Comparison of ENCODE assay signal across 14 cellular contexts in genomic region chr2:73588177-73588576, GRCh38. TPM values are rescaled to one million over a fixed set of nuclear protein-coding genes. Genes with fewer than 3 reads are reported as not detected.
DNase-seq lines count a peak whose midpoint lies in the region; ATAC-seq and TF ChIP-seq lines count a peak whose summit lies in the region.
"Had no signal": no experiment of that assay in that cellular context is flagged by ENCODE, and none has a peak within 500 bp of the region (broad histone marks: within the 10 kb centered on the region; RNA-seq: fewer than 3 reads in every experiment).

No MANE protein-coding gene starts in this region.

- H3K4me2 ChIP-seq in SK-N-SH, result no peak overlapping the region
- H3K4me2 ChIP-seq: A549 had no signal

- TF ChIP-seq RAD21 in SK-N-SH (IDR thresholded peaks at IDR 0.05; ENCODE audit: low read length), result no peak

- no peak overlapping the region for H2AFZ ChIP-seq in SK-N-SH (ENCODE audit: low read depth)

- TF ChIP-seq POLR2A in esophagus muscularis mucosa (IDR thresholded peaks at IDR 0.05; ENCODE audit: low read depth), result no peak

- ATAC-seq in SK-N-SH treated with all-trans-retinoic acid at 6 μM for 48 hours (no peak), HG02884 (IDR thresholded peaks at IDR 0.05; ENCODE audit: unreplicated experiment) (no peak)
- ATAC-seq: A549; activated CD8-positive, alpha-beta T cell treated with anti-CD3 and anti-CD28 coated beads, Interleukin-2, amount 10 ng/mL, durations not matched to agents 7 days and 5 days; left lung had no signal

- no peaks in the 10 kb centered on the region for H4K20me1 ChIP-seq in SK-N-SH (ENCODE audit: insufficient read depth)

- H3K4me3 ChIP-seq in SK-N-SH (ENCODE audit: low read depth in 2 of 2, low read length in 1 of 2), result no peak overlapping the region
- H3K4me3 ChIP-seq in esophagus muscularis mucosa, result no peak overlapping the region
- H3K4me3 ChIP-seq in ascending aorta, result no peak overlapping the region
- H3K4me3 ChIP-seq: A549, left lung, transverse colon had no signal

- TF ChIP-seq EP300 in SK-N-SH (IDR thresholded peaks at IDR 0.05; ENCODE audit: borderline replicate concordance in 1 of 2, low read depth in 1 of 2, low read length in 1 of 2), result no peak
- TF ChIP-seq EP300 in esophagus muscularis mucosa (IDR thresholded peaks at IDR 0.05), result no peak

- H3K9me2 ChIP-seq in SK-N-SH, result no peaks in the 10 kb centered on the region

- no peaks in the 10 kb centered on the region for H3K79me2 ChIP-seq in SK-N-SH (ENCODE audit: insufficient read depth)

- POLR2A ChIA-PET in SK-N-SH (lab: Yijun Ruan, JAX), result no interaction called here

- intact Hi-C loops in esophagus muscularis mucosa (cut with DNase I), result no loop called here
- intact Hi-C loops in ascending aorta (cut with DNase I), result no loop called here

- DNase-seq in SK-N-SH, result peak; percentile 49
- peak; percentile 1 for DNase-seq in NCI-H774 (lab: John Stamatoyannopoulos, UW)
- DNase-seq in esophagus muscularis mucosa (ENCODE audit: extremely low spot score), result peak; percentile 17
- peak in 3 of 49 donors; percentile 5 to 6 (median 6) for DNase-seq in substantia nigra (lab: John Stamatoyannopoulos, UW)
- DNase-seq in ascending aorta (ENCODE audit: low spot score in 2 of 2), result no peak
- DNase-seq in stimulated activated CD4-positive, alpha-beta T cell treated with anti-CD3 and anti-CD28 coated beads, Interleukin-2, amount 100 ng/mL, for 24 hours, result no peak
- DNase-seq: activated CD8-positive, alpha-beta T cell treated with anti-CD3 and anti-CD28 coated beads, Interleukin-2, amount 10 ng/mL, durations not matched to agents 7 days and 5 days; activated naive CD4-positive, alpha-beta T cell; left lung; NCI-H187; transverse colon had no signal

- H3K27ac ChIP-seq in SK-N-SH (ENCODE audit: low read depth in 2 of 2, low read length in 1 of 2) (peak overlapping the region in 1 of 2 experiments; percentile 66; a peak in 2 of 4 replicates), esophagus muscularis mucosa (replicated peaks in 1 of 4) (no peak overlapping the region), substantia nigra (ENCODE audit: low read depth, low read length, poor library complexity, severe bottlenecking) (peak overlapping the region; percentile 17), ascending aorta (no peak overlapping the region)
- H3K27ac ChIP-seq: A549, left lung, transverse colon had no signal

- H3F3A ChIP-seq in SK-N-SH (replicated peaks; ENCODE audit: insufficient read depth), result no peaks in the 10 kb centered on the region

- H3K36me3 ChIP-seq in SK-N-SH (replicated peaks in 1 of 2; ENCODE audit: control insufficient read depth in 1 of 2, insufficient read depth in 2 of 2, low read length in 1 of 2) (no peaks in the 10 kb centered on the region), esophagus muscularis mucosa (no peaks in the 10 kb centered on the region), ascending aorta (peaks cover 0 to 4% of the 10 kb centered on the region in 2 donors)
- H3K36me3 ChIP-seq: left lung, transverse colon had no signal

- H3K27me3 ChIP-seq in SK-N-SH (ENCODE audit: insufficient read depth), result no peaks in the 10 kb centered on the region
- H3K27me3 ChIP-seq in esophagus muscularis mucosa, result no peaks in the 10 kb centered on the region
- H3K27me3 ChIP-seq in ascending aorta, result no peaks in the 10 kb centered on the region
- H3K27me3 ChIP-seq: left lung, transverse colon had no signal

- no peak overlapping the region for H3K9ac ChIP-seq in SK-N-SH

- H3K9me3 ChIP-seq in SK-N-SH (no peaks in the 10 kb centered on the region), esophagus muscularis mucosa (no peaks in the 10 kb centered on the region), ascending aorta (no peaks in the 10 kb centered on the region)
- H3K9me3 ChIP-seq: left lung, transverse colon had no signal

- WGBS in SK-N-SH (ENCODE audit: low lambda C conversion rate), result 59% methylated on average over 4 of the region's 4 CpGs
- 74% methylated on average over 4 of the region's 4 CpGs for WGBS in esophagus muscularis mucosa

- no peak for TF ChIP-seq CTCF in SK-N-SH (IDR thresholded peaks at IDR 0.05)
- TF ChIP-seq CTCF in esophagus muscularis mucosa (IDR thresholded peaks at IDR 0.05), result no peak
- TF ChIP-seq CTCF in ascending aorta (IDR thresholded peaks at IDR 0.05), result no peak

- peaks cover 0 to 3% of the 10 kb centered on the region in 2 experiments; a peak in 2 of 4 replicates for H3K4me1 ChIP-seq in SK-N-SH (ENCODE audit: control insufficient read depth in 1 of 2, insufficient read depth in 2 of 2, low read depth in 1 of 2, low read length in 1 of 2)
- H3K4me1 ChIP-seq in esophagus muscularis mucosa, result no peaks in the 10 kb centered on the region
- H3K4me1 ChIP-seq in ascending aorta, result no peaks in the 10 kb centered on the region
- H3K4me1 ChIP-seq: A549, left lung, transverse colon had no signal

- CTCF ChIA-PET in SK-N-SH (lab: Yijun Ruan, JAX), result interaction anchor here (1.0 kb wide), 1 partner anchor 17 kb away, joined by 4 read pairs; no protein-coding TSS in a partner anchor

TF ChIP-seq in SK-N-SH, 30 proteins besides CTCF, POLR2A, EP300 and RAD21:
- peak; percentile 30; the same call in 1 of the 2 replicates for TF ChIP-seq GATA2 (CRISPR knock-in tag; IDR thresholded peaks at IDR 0.05)
- no peak for TF ChIP-seq GABPA (IDR thresholded peaks at IDR 0.05; ENCODE audit: low read depth)
- peak; percentile 38 for TF ChIP-seq CHD2 (IDR thresholded peaks at IDR 0.05; ENCODE audit: low read length, partially characterized antibody)
- peak; percentile 77 for TF ChIP-seq MXI1 (IDR thresholded peaks at IDR 0.05; ENCODE audit: low read depth, low read length)
- TF ChIP-seq REST (IDR thresholded peaks at IDR 0.05; ENCODE audit: low read depth, low read length), result no peak

TF ChIP-seq in SK-N-SH treated with all-trans-retinoic acid at 6 μM for 48 hours, 23 proteins besides CTCF, POLR2A, EP300 and RAD21:
- TF ChIP-seq CREB5 (CRISPR knock-in tag; IDR thresholded peaks at IDR 0.05; ENCODE audit: low read depth) (no peak), OSR1 (CRISPR knock-in tag; IDR thresholded peaks at IDR 0.05) (no peak), ZFP3 (CRISPR knock-in tag; IDR thresholded peaks at IDR 0.05) (no peak), ZNF8 (CRISPR knock-in tag; IDR thresholded peaks at IDR 0.05) (no peak), ARNTL (CRISPR knock-in tag; IDR thresholded peaks at IDR 0.05; ENCODE audit: borderline replicate concordance, low read depth) (no peak), ESRRG (CRISPR knock-in tag; IDR thresholded peaks at IDR 0.05) (no peak), BACH2 (CRISPR knock-in tag; IDR thresholded peaks at IDR 0.05; ENCODE audit: borderline replicate concordance) (no peak), SNAI2 (CRISPR knock-in tag; IDR thresholded peaks at IDR 0.05) (no peak), ZFP30 (CRISPR knock-in tag; IDR thresholded peaks at IDR 0.05) (no peak), PPARA (CRISPR knock-in tag; IDR thresholded peaks at IDR 0.05; ENCODE audit: borderline replicate concordance) (no peak), ISL1 (CRISPR knock-in tag; IDR thresholded peaks at IDR 0.05) (no peak), ZC3H10 (CRISPR knock-in tag; IDR thresholded peaks at IDR 0.05) (no peak), RARB (CRISPR knock-in tag; IDR thresholded peaks at IDR 0.05) (no peak)

RNA-seq across cellular contexts. Expression of gene NAT8, which starts 54.0 kb away (rescaled TPM):
- not detected in 2 replicates for polyA plus RNA-seq in SK-N-SH (2012; rRNA removed)
- polyA plus RNA-seq in SK-N-SH (2012; cell fraction: cytosol; rRNA removed), result not detected in 2 replicates
- not detected in 2 replicates for polyA plus RNA-seq in SK-N-SH (2012; cell fraction: nucleus; rRNA removed)
- total RNA-seq in esophagus muscularis mucosa, result not detected
- total RNA-seq in ascending aorta, result not detected
- total RNA-seq: activated CD8-positive, alpha-beta T cell treated with anti-CD3 and anti-CD28 coated beads, Interleukin-2, amount 10 ng/mL, durations not matched to agents 7 days and 5 days; left lung had no signal
- polyA plus RNA-seq: A549 had no signal

Comparison
In these comparisons a context has a peak if more than half of its experiments do, and no peak if none do; other contexts are left out.
1. DNase-seq: peak in SK-N-SH (single experiment), NCI-H774 (single experiment) and esophagus muscularis mucosa (single experiment); none in ascending aorta (0 of 2) and stimulated activated CD4-positive, alpha-beta T cell treated with anti-CD3 and anti-CD28 coated beads, Interleukin-2, amount 100 ng/mL, for 24 hours (0 of 2).